Comparison of ENCODE assay signal across 9 cellular contexts in genomic region chr11:66071326-66071870, GRCh38. TPM values are rescaled to one million over a fixed set of nuclear protein-coding genes. Genes with fewer than 3 reads are reported as not detected.
DNase-seq lines count a peak whose midpoint lies in the region; ATAC-seq lines count a peak whose summit lies in the region.
"Had no signal": no experiment of that assay in that cellular context is flagged by ENCODE, and none has a peak within 500 bp of the region (broad histone marks: within the 10 kb centered on the region; RNA-seq: fewer than 3 reads in every experiment).

No MANE protein-coding gene starts in this region.

- no peaks in the 10 kb centered on the region for H3K27me3 Mint-ChIP-seq in activated CD8-positive, alpha-beta memory T cell treated with anti-CD3 and anti-CD28 coated beads, Interleukin-2, amount 10 ng/mL, durations not matched to agents 7 days and 5 days
- no peaks in the 10 kb centered on the region for H3K27me3 Mint-ChIP-seq in activated naive CD4-positive, alpha-beta T cell treated with anti-CD3 and anti-CD28 coated beads, Interleukin-2, amount 50 U/mL, for 24 hours
- peaks cover 7 to 22% (median 7%) of the 10 kb centered on the region in 3 donors for H3K27me3 Mint-ChIP-seq in immature natural killer cell (ENCODE audit: low read depth in 3 of 3)

- ATAC-seq in activated CD8-positive, alpha-beta memory T cell treated with anti-CD3 and anti-CD28 coated beads, Interleukin-2, amount 10 ng/mL, durations not matched to agents 7 days and 5 days: no peak

- no peaks in the 10 kb centered on the region for H3K9me3 Mint-ChIP-seq in activated CD8-positive, alpha-beta memory T cell treated with anti-CD3 and anti-CD28 coated beads, Interleukin-2, amount 10 ng/mL, durations not matched to agents 7 days and 5 days (ENCODE audit: low read depth)
- no peaks in the 10 kb centered on the region for H3K9me3 Mint-ChIP-seq in activated naive CD4-positive, alpha-beta T cell treated with anti-CD3 and anti-CD28 coated beads, Interleukin-2, amount 50 U/mL, for 24 hours
- H3K9me3 Mint-ChIP-seq in immature natural killer cell: no peaks in the 10 kb centered on the region

- peak overlapping the region; percentile 91 for H3K4me3 Mint-ChIP-seq in activated CD8-positive, alpha-beta memory T cell treated with anti-CD3 and anti-CD28 coated beads, Interleukin-2, amount 10 ng/mL, durations not matched to agents 7 days and 5 days
- H3K4me3 Mint-ChIP-seq in activated naive CD4-positive, alpha-beta T cell treated with anti-CD3 and anti-CD28 coated beads, Interleukin-2, amount 50 U/mL, for 24 hours: peak overlapping the region; percentile 94
- peak overlapping the region; percentile 90 to 95 (median 93) for H3K4me3 Mint-ChIP-seq in immature natural killer cell

- peaks cover 47% of the 10 kb centered on the region for H3K4me1 Mint-ChIP-seq in activated CD8-positive, alpha-beta memory T cell treated with anti-CD3 and anti-CD28 coated beads, Interleukin-2, amount 10 ng/mL, durations not matched to agents 7 days and 5 days
- H3K4me1 Mint-ChIP-seq in activated naive CD4-positive, alpha-beta T cell treated with anti-CD3 and anti-CD28 coated beads, Interleukin-2, amount 50 U/mL, for 24 hours: peaks cover 80% of the 10 kb centered on the region
- peaks cover 52 to 65% of the 10 kb centered on the region in 2 donors for H3K4me1 Mint-ChIP-seq in immature natural killer cell

- H3K27ac ChIP-seq in temporal lobe (ENCODE audit: low read depth, low read length): peak overlapping the region; percentile 56

- peaks cover 43% of the 10 kb centered on the region for H3K36me3 Mint-ChIP-seq in activated CD8-positive, alpha-beta memory T cell treated with anti-CD3 and anti-CD28 coated beads, Interleukin-2, amount 10 ng/mL, durations not matched to agents 7 days and 5 days
- peaks cover 15% of the 10 kb centered on the region for H3K36me3 Mint-ChIP-seq in activated naive CD4-positive, alpha-beta T cell treated with anti-CD3 and anti-CD28 coated beads, Interleukin-2, amount 50 U/mL, for 24 hours
- H3K36me3 Mint-ChIP-seq in immature natural killer cell: peaks cover 10 to 18% (median 12%) of the 10 kb centered on the region in 3 donors

- CTCF ChIA-PET in activated CD8-positive, alpha-beta memory T cell treated with anti-CD3 and anti-CD28 coated beads, Interleukin-2, amount 10 ng/mL, durations not matched to agents 7 days and 5 days (lab: Charles Lee): interaction anchor here (0.7 to 10.7 kb wide), 11 partner anchors 10 to 212 kb away, joined by 3 to 95 read pairs (median 4); no protein-coding TSS in a partner anchor

- no peak for DNase-seq in activated CD8-positive, alpha-beta memory T cell treated with anti-CD3 and anti-CD28 coated beads, Interleukin-2, amount 10 ng/mL, durations not matched to agents 7 days and 5 days
- no peak for DNase-seq in activated CD8-positive, alpha-beta memory T cell treated with anti-CD3 and anti-CD28 coated beads, Interleukin-2, amount 50 U/mL, for 4 hours
- peak in 1 of 3 donors; percentile 12 for DNase-seq in immature natural killer cell
- DNase-seq in DMS153 (lab: John Stamatoyannopoulos, UW): no peak
- no peak for DNase-seq in globus pallidus (ENCODE audit: low spot score)
- DNase-seq in NCI-H524 treated with DMSO at 0.1 percent for 48 hours (lab: John Stamatoyannopoulos, UW): no peak

- H3K27ac Mint-ChIP-seq in activated CD8-positive, alpha-beta memory T cell treated with anti-CD3 and anti-CD28 coated beads, Interleukin-2, amount 10 ng/mL, durations not matched to agents 7 days and 5 days: peak overlapping the region; percentile 83
- peak overlapping the region; percentile 94 for H3K27ac Mint-ChIP-seq in activated naive CD4-positive, alpha-beta T cell treated with anti-CD3 and anti-CD28 coated beads, Interleukin-2, amount 50 U/mL, for 24 hours
- peak overlapping the region; percentile 85 to 95 (median 90) for H3K27ac Mint-ChIP-seq in immature natural killer cell

RNA-seq across cellular contexts. Expression of gene PACS1, which starts 1.3 kb away (rescaled TPM):
- total RNA-seq in activated CD8-positive, alpha-beta memory T cell treated with anti-CD3 and anti-CD28 coated beads, Interleukin-2, amount 10 ng/mL, durations not matched to agents 7 days and 5 days: 100 to 1,000 TPM in 1 of 2 experiments, 10 to 100 TPM in 1; 96.6 to 104 TPM
- polyA plus RNA-seq in immature natural killer cell: 10 to 100 TPM; 10.0 to 72.3 (median 23.9) TPM
- total RNA-seq in temporal lobe: 60.2 TPM

RNA-seq across cellular contexts. Expression of gene SF3B2, which starts 19.2 kb away (rescaled TPM):
- total RNA-seq in activated CD8-positive, alpha-beta memory T cell treated with anti-CD3 and anti-CD28 coated beads, Interleukin-2, amount 10 ng/mL, durations not matched to agents 7 days and 5 days: 100 to 1,000 TPM; 256 to 281 TPM
- polyA plus RNA-seq in immature natural killer cell: 100 to 1,000 TPM in 1 of 3 donors, 10 to 100 TPM in 2; 71.7 to 141 (median 76.7) TPM
- 88.5 TPM for total RNA-seq in temporal lobe

RNA-seq across cellular contexts. Expression of gene GAL3ST3, which starts 22.4 kb away (rescaled TPM):
- not detected for total RNA-seq in activated CD8-positive, alpha-beta memory T cell treated with anti-CD3 and anti-CD28 coated beads, Interleukin-2, amount 10 ng/mL, durations not matched to agents 7 days and 5 days
- polyA plus RNA-seq in immature natural killer cell: not detected
- 10.3 TPM for total RNA-seq in temporal lobe

RNA-seq across cellular contexts. Expression of gene CATSPER1, which starts 45.1 kb away (rescaled TPM):
- total RNA-seq in activated CD8-positive, alpha-beta memory T cell treated with anti-CD3 and anti-CD28 coated beads, Interleukin-2, amount 10 ng/mL, durations not matched to agents 7 days and 5 days: under 1 TPM in 1 of 2 experiments, not detected in 1; 0.54 TPM
- 10 to 100 TPM; 17.2 to 41.1 (median 20.8) TPM for polyA plus RNA-seq in immature natural killer cell
- total RNA-seq in temporal lobe: not detected
- total RNA-seq: activated CD8-positive, alpha-beta memory T cell treated with anti-CD3 and anti-CD28 coated beads for 36 hours had no signal

RNA-seq across cellular contexts. Expression of gene CST6, which starts 59.6 kb away (rescaled TPM):
- not detected for total RNA-seq in activated CD8-positive, alpha-beta memory T cell treated with anti-CD3 and anti-CD28 coated beads, Interleukin-2, amount 10 ng/mL, durations not matched to agents 7 days and 5 days
- not detected for polyA plus RNA-seq in immature natural killer cell
- total RNA-seq in temporal lobe: not detected
- total RNA-seq: activated CD8-positive, alpha-beta memory T cell treated with anti-CD3 and anti-CD28 coated beads for 36 hours had no signal

Comparison
In these comparisons a context has a peak if more than half of its experiments do, and no peak if none do; other contexts are left out.
1. RNA of gene GAL3ST3, which starts 22.4 kb away (total RNA-seq): 10.3 TPM in temporal lobe (single experiment); not detected in activated CD8-positive, alpha-beta memory T cell treated with anti-CD3 and anti-CD28 coated beads, Interleukin-2, amount 10 ng/mL, durations not matched to agents 7 days and 5 days; every median in the first group is over 10 times any median in the second.
2. Peak in every context shown above with its lines, with median percentiles within 50 percentile points of each other: H3K27ac Mint-ChIP-seq and H3K4me3 Mint-ChIP-seq.